ENCODE assay signal across 13 cellular contexts in genomic region chr20:59152559-59153354, GRCh38. TPM values are rescaled to one million over a fixed set of nuclear protein-coding genes. Genes with fewer than 3 reads are reported as not detected.
DNase-seq lines count a peak whose midpoint lies in the region; ATAC-seq and TF ChIP-seq lines count a peak whose summit lies in the region.
"Had no signal": no experiment of that assay in that cellular context is flagged by ENCODE, and none has a peak within 500 bp of the region (broad histone marks: within the 10 kb centered on the region; RNA-seq: fewer than 3 reads in every experiment).

No MANE protein-coding gene starts in this region.

- H3K27ac Mint-ChIP-seq in activated naive CD4-positive, alpha-beta T cell treated with anti-CD3 and anti-CD28 coated beads, Interleukin-2, amount 50 U/mL, for 24 hours: peak overlapping the region; percentile 71
- H3K27ac Mint-ChIP-seq in stimulated activated effector memory CD8-positive, alpha-beta T cell treated with anti-CD3 and anti-CD28 coated beads, Interleukin-12 subunit alpha, Interleukin-12 subunit beta, amount 100 ng/mL, for 72 hours: peak overlapping the region; percentile 88
- H3K27ac Mint-ChIP-seq: dendritic cell treated with granulocyte-macrophage colony-stimulating factor and Interleukin-4, amounts not matched to agents 40 ng/mL and 50 ng/mL, for 4 days; type B pancreatic cell had no signal

- H3K4me1 ChIP-seq in effector memory CD4-positive, alpha-beta T cell (ENCODE audit: control insufficient read depth, insufficient read depth, low read length, poor library complexity, severe bottlenecking): peaks cover 69% of the 10 kb centered on the region
- no peaks in the 10 kb centered on the region for H3K4me1 ChIP-seq in PC-3 (ENCODE audit: insufficient read depth, low read length)
- H3K4me1 ChIP-seq: parathyroid adenoma had no signal

- no peaks in the 10 kb centered on the region for H4K20me1 ChIP-seq in PC-3 (ENCODE audit: low read length)

- H3K9ac ChIP-seq in PC-3 (ENCODE audit: low read length): no peak overlapping the region
- H3K9ac ChIP-seq: parathyroid adenoma, SK-N-SH had no signal

- no peak overlapping the region for H3K4me3 ChIP-seq in effector memory CD4-positive, alpha-beta T cell (ENCODE audit: insufficient read depth, low read depth, low read length, poor library complexity, severe bottlenecking)
- H3K4me3 ChIP-seq in PC-3 (ENCODE audit: low read length): no peak overlapping the region

- no peaks in the 10 kb centered on the region for H3K9me3 Mint-ChIP-seq in activated naive CD4-positive, alpha-beta T cell treated with anti-CD3 and anti-CD28 coated beads, Interleukin-2, amount 50 U/mL, for 24 hours
- no peaks in the 10 kb centered on the region for H3K9me3 Mint-ChIP-seq in stimulated activated effector memory CD8-positive, alpha-beta T cell treated with anti-CD3 and anti-CD28 coated beads, Interleukin-12 subunit alpha, Interleukin-12 subunit beta, amount 100 ng/mL, for 72 hours
- H3K9me3 Mint-ChIP-seq: dendritic cell treated with granulocyte-macrophage colony-stimulating factor and Interleukin-4, amounts not matched to agents 40 ng/mL and 50 ng/mL, for 4 days; type B pancreatic cell had no signal

- H3K27me3 ChIP-seq in effector memory CD4-positive, alpha-beta T cell (replicated peaks; ENCODE audit: control insufficient read depth, insufficient read depth, low read length, poor library complexity, severe bottlenecking): no peaks in the 10 kb centered on the region
- H3K27me3 ChIP-seq in PC-3 (ENCODE audit: low read length): peaks cover 90% of the 10 kb centered on the region

- no peak overlapping the region for H2AFZ ChIP-seq in PC-3 (ENCODE audit: low read length)
- H2AFZ ChIP-seq: parathyroid adenoma had no signal

- H3F3A ChIP-seq in PC-3 (ENCODE audit: low read length, unreplicated experiment): no peaks in the 10 kb centered on the region

- no peak for DNase-seq in activated naive CD4-positive, alpha-beta T cell treated with Interleukin-2 at 50 U/mL for 16 hours
- peak; percentile 20 for DNase-seq in NCI-H2107 (lab: John Stamatoyannopoulos, UW)
- DNase-seq in effector memory CD4-positive, alpha-beta T cell: no peak
- DNase-seq in stimulated activated effector memory CD8-positive, alpha-beta T cell treated with anti-CD3 and anti-CD28 coated beads, Interleukin-12 subunit alpha, Interleukin-12 subunit beta, amount 100 ng/mL, for 72 hours (ENCODE audit: low spot score in 2 of 2): no peak
- DNase-seq in HK-2 (ENCODE audit: unreplicated experiment): no peak
- no peak for DNase-seq in PC-3
- DNase-seq: DMS53, SK-N-SH had no signal

- POLR2A ChIA-PET in PC-3 (lab: Charles Lee; ENCODE audit: unreplicated experiment): no interaction called here

- no TSS peak for BruUV-seq in PC-3 (replicated peaks; lab: Mats Ljungman, UMichigan)

- H3K4me3 Mint-ChIP-seq in activated naive CD4-positive, alpha-beta T cell treated with anti-CD3 and anti-CD28 coated beads, Interleukin-2, amount 50 U/mL, for 24 hours: peak overlapping the region; percentile 43
- H3K4me3 Mint-ChIP-seq in stimulated activated effector memory CD8-positive, alpha-beta T cell treated with anti-CD3 and anti-CD28 coated beads, Interleukin-12 subunit alpha, Interleukin-12 subunit beta, amount 100 ng/mL, for 72 hours: peak overlapping the region; percentile 28
- H3K4me3 Mint-ChIP-seq: dendritic cell treated with granulocyte-macrophage colony-stimulating factor and Interleukin-4, amounts not matched to agents 40 ng/mL and 50 ng/mL, for 4 days; type B pancreatic cell had no signal

- H3K9me3 ChIP-seq in effector memory CD4-positive, alpha-beta T cell (ENCODE audit: control insufficient read depth, low read length): no peaks in the 10 kb centered on the region
- H3K9me3 ChIP-seq in PC-3 (ENCODE audit: low read length): no peaks in the 10 kb centered on the region
- H3K9me3 ChIP-seq: SK-N-SH had no signal

- H3K79me2 ChIP-seq in PC-3 (ENCODE audit: low read length): no peaks in the 10 kb centered on the region
- H3K79me2 ChIP-seq: parathyroid adenoma had no signal

- no peak for ATAC-seq in stimulated activated effector memory CD8-positive, alpha-beta T cell treated with anti-CD3 and anti-CD28 coated beads, Interleukin-12 subunit alpha, Interleukin-12 subunit beta, amount 100 ng/mL, for 72 hours
- ATAC-seq in GM21528 (IDR thresholded peaks at IDR 0.05; ENCODE audit: low FRiP score, unreplicated experiment): no peak
- ATAC-seq in PC-3: no peak

- peaks cover 2% of the 10 kb centered on the region for H3K36me3 Mint-ChIP-seq in activated naive CD4-positive, alpha-beta T cell treated with anti-CD3 and anti-CD28 coated beads, Interleukin-2, amount 50 U/mL, for 24 hours
- H3K36me3 Mint-ChIP-seq in stimulated activated effector memory CD8-positive, alpha-beta T cell treated with anti-CD3 and anti-CD28 coated beads, Interleukin-12 subunit alpha, Interleukin-12 subunit beta, amount 100 ng/mL, for 72 hours: peaks cover 11% of the 10 kb centered on the region
- H3K36me3 Mint-ChIP-seq: type B pancreatic cell had no signal

- peaks cover 95% of the 10 kb centered on the region for H3K4me1 Mint-ChIP-seq in activated naive CD4-positive, alpha-beta T cell treated with anti-CD3 and anti-CD28 coated beads, Interleukin-2, amount 50 U/mL, for 24 hours
- peaks cover 85% of the 10 kb centered on the region for H3K4me1 Mint-ChIP-seq in stimulated activated effector memory CD8-positive, alpha-beta T cell treated with anti-CD3 and anti-CD28 coated beads, Interleukin-12 subunit alpha, Interleukin-12 subunit beta, amount 100 ng/mL, for 72 hours

- H3K9me2 ChIP-seq in PC-3 (replicated peaks; ENCODE audit: low read length): no peaks in the 10 kb centered on the region
- H3K9me2 ChIP-seq: SK-N-SH had no signal

- no peaks in the 10 kb centered on the region for H3K36me3 ChIP-seq in effector memory CD4-positive, alpha-beta T cell (ENCODE audit: control insufficient read depth, insufficient read depth, low read length)
- no peaks in the 10 kb centered on the region for H3K36me3 ChIP-seq in PC-3 (ENCODE audit: low read depth, low read length)

- no peaks in the 10 kb centered on the region for H3K27me3 Mint-ChIP-seq in activated naive CD4-positive, alpha-beta T cell treated with anti-CD3 and anti-CD28 coated beads, Interleukin-2, amount 50 U/mL, for 24 hours

- intact Hi-C loops in PC-3 (cut with micrococcal nuclease): no loop called here

- peak overlapping the region; percentile 96 for H3K27ac ChIP-seq in effector memory CD4-positive, alpha-beta T cell (ENCODE audit: insufficient read depth, low read length, poor library complexity, severe bottlenecking)
- no peak overlapping the region for H3K27ac ChIP-seq in PC-3 (ENCODE audit: low read length)
- H3K27ac ChIP-seq: parathyroid adenoma had no signal

- no peak for TF ChIP-seq CTCF in PC-3 (conservative IDR thresholded peaks at IDR 0.05; ENCODE audit: low read depth, low read length)

- CTCF ChIA-PET in PC-3 (lab: Charles Lee): no interaction called here

- no peak overlapping the region for H3K4me2 ChIP-seq in PC-3 (ENCODE audit: low read length)
- H3K4me2 ChIP-seq: SK-N-SH had no signal

RNA-seq across cellular contexts. Expression of gene ZNF831, which starts 10.9 kb away (rescaled TPM):
- not detected in 2 replicates for total RNA-seq in PC-3 (2014; rRNA removed)
